1 cellular context compared by ENCODE assay signal in genomic region chr4:113316879-113317278, GRCh38.
TF ChIP-seq lines count a peak whose summit lies in the region.

No MANE protein-coding gene starts in this region.

TF ChIP-seq in SK-N-SH treated with all-trans-retinoic acid at 6 μM for 48 hours, 23 proteins besides CTCF, POLR2A, EP300 and RAD21 (continued from another document):
- TF ChIP-seq, protein P1, sequence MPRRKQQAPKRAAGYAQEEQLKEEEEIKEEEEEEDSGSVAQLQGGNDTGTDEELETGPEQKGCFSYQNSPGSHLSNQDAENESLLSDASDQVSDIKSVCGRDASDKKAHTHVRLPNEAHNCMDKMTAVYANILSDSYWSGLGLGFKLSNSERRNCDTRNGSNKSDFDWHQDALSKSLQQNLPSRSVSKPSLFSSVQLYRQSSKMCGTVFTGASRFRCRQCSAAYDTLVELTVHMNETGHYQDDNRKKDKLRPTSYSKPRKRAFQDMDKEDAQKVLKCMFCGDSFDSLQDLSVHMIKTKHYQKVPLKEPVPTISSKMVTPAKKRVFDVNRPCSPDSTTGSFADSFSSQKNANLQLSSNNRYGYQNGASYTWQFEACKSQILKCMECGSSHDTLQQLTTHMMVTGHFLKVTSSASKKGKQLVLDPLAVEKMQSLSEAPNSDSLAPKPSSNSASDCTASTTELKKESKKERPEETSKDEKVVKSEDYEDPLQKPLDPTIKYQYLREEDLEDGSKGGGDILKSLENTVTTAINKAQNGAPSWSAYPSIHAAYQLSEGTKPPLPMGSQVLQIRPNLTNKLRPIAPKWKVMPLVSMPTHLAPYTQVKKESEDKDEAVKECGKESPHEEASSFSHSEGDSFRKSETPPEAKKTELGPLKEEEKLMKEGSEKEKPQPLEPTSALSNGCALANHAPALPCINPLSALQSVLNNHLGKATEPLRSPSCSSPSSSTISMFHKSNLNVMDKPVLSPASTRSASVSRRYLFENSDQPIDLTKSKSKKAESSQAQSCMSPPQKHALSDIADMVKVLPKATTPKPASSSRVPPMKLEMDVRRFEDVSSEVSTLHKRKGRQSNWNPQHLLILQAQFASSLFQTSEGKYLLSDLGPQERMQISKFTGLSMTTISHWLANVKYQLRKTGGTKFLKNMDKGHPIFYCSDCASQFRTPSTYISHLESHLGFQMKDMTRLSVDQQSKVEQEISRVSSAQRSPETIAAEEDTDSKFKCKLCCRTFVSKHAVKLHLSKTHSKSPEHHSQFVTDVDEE (CRISPR knock-in tag; IDR thresholded peaks at IDR 0.05), result no peak
- TF ChIP-seq RARB (CRISPR knock-in tag; IDR thresholded peaks at IDR 0.05), result no peak
- TF ChIP-seq, protein P2, sequence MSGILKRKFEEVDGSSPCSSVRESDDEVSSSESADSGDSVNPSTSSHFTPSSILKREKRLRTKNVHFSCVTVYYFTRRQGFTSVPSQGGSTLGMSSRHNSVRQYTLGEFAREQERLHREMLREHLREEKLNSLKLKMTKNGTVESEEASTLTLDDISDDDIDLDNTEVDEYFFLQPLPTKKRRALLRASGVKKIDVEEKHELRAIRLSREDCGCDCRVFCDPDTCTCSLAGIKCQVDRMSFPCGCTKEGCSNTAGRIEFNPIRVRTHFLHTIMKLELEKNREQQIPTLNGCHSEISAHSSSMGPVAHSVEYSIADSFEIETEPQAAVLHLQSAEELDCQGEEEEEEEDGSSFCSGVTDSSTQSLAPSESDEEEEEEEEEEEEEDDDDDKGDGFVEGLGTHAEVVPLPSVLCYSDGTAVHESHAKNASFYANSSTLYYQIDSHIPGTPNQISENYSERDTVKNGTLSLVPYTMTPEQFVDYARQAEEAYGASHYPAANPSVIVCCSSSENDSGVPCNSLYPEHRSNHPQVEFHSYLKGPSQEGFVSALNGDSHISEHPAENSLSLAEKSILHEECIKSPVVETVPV (CRISPR knock-in tag; IDR thresholded peaks at IDR 0.05), result no peak
- TF ChIP-seq, protein P3, sequence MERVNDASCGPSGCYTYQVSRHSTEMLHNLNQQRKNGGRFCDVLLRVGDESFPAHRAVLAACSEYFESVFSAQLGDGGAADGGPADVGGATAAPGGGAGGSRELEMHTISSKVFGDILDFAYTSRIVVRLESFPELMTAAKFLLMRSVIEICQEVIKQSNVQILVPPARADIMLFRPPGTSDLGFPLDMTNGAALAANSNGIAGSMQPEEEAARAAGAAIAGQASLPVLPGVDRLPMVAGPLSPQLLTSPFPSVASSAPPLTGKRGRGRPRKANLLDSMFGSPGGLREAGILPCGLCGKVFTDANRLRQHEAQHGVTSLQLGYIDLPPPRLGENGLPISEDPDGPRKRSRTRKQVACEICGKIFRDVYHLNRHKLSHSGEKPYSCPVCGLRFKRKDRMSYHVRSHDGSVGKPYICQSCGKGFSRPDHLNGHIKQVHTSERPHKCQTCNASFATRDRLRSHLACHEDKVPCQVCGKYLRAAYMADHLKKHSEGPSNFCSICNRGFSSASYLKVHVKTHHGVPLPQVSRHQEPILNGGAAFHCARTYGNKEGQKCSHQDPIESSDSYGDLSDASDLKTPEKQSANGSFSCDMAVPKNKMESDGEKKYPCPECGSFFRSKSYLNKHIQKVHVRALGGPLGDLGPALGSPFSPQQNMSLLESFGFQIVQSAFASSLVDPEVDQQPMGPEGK (CRISPR knock-in tag; IDR thresholded peaks at IDR 0.05; ENCODE audit: borderline replicate concordance), result no peak
